8 cellular contexts compared by ENCODE assay signal in genomic region chr6:34284563-34285545, GRCh38. TPM values are rescaled to one million over a fixed set of nuclear protein-coding genes. Genes with fewer than 3 reads are reported as not detected.
DNase-seq lines count a peak whose midpoint lies in the region; ATAC-seq and TF ChIP-seq lines count a peak whose summit lies in the region.

No MANE protein-coding gene starts in this region.

- CTCF ChIA-PET in CD8-positive, alpha-beta memory T cell (lab: Charles Lee), result no interaction called here
- CTCF ChIA-PET in OCI-LY7 (lab: Charles Lee; ENCODE audit: unreplicated experiment), result no interaction called here

- no peak overlapping the region for H3K4me2 ChIP-seq in OCI-LY7 (ENCODE audit: low read length)

- intact Hi-C loops in OCI-LY7 (cut with micrococcal nuclease; ENCODE audit: unreplicated experiment), result no loop called here

- H3K9me3 ChIP-seq in CD8-positive, alpha-beta memory T cell (ENCODE audit: low read length), result no peaks in the 10 kb centered on the region
- H3K9me3 ChIP-seq in OCI-LY7 (ENCODE audit: low read length), result no peaks in the 10 kb centered on the region

- peak overlapping the region in 1 of 7 donors; percentile 6 for H3K4me3 Mint-ChIP-seq in CD8-positive, alpha-beta memory T cell

- peak overlapping the region; percentile 16 for H3K27ac ChIP-seq in CD8-positive, alpha-beta memory T cell (ENCODE audit: low read depth, low read length)
- no peak overlapping the region for H3K27ac ChIP-seq in OCI-LY7 (ENCODE audit: low read depth, low read length, poor library complexity, severe bottlenecking)

- POLR2A ChIA-PET in CD8-positive, alpha-beta memory T cell (lab: Charles Lee), result no interaction called here
- POLR2A ChIA-PET in OCI-LY7 (lab: Charles Lee), result interaction anchor here (0.6 to 0.7 kb wide), 2 partner anchors 8 to 36 kb away, joined by 3 read pairs; no protein-coding TSS in a partner anchor

- H3K27me3 ChIP-seq in CD8-positive, alpha-beta memory T cell (ENCODE audit: insufficient read depth, low read length, poor library complexity, severe bottlenecking), result no peaks in the 10 kb centered on the region

- no peaks in the 10 kb centered on the region for H3K36me3 ChIP-seq in CD8-positive, alpha-beta memory T cell (ENCODE audit: insufficient read depth, low read length)
- peaks cover 72% of the 10 kb centered on the region for H3K36me3 ChIP-seq in OCI-LY7 (ENCODE audit: insufficient read depth, low read length)

- no peaks in the 10 kb centered on the region for H3K79me2 ChIP-seq in OCI-LY7 (ENCODE audit: insufficient read depth, low read depth, low read length)

- peaks cover 0 to 58% (median 10%) of the 10 kb centered on the region in 3 donors for H3K36me3 Mint-ChIP-seq in CD8-positive, alpha-beta memory T cell

- H3K4me1 Mint-ChIP-seq in CD8-positive, alpha-beta memory T cell, result peaks cover 10 to 16% (median 14%) of the 10 kb centered on the region in 3 donors

- no peaks in the 10 kb centered on the region for H3K9me2 ChIP-seq in OCI-LY7 (ENCODE audit: insufficient read depth, low read length)

- no peaks in the 10 kb centered on the region for H3K9me3 Mint-ChIP-seq in CD8-positive, alpha-beta memory T cell

- no peak for ATAC-seq in GM18519 (IDR thresholded peaks at IDR 0.05; ENCODE audit: low FRiP score, unreplicated experiment)

- DNase-seq in CD8-positive, alpha-beta memory T cell, result no peak
- DNase-seq in OCI-LY7 (ENCODE audit: low spot score) (peak; percentile 8), fibroblast of peridontal ligament (ENCODE audit: extremely low read depth) (peak; percentile 90), non-pigmented ciliary epithelial cell (ENCODE audit: low read depth) (peak; percentile 41), GM10266 (ENCODE audit: extremely low spot score) (no peak), activated gamma-delta T cell treated with Interleukin-2 at 50 U/mL for 16 hours (no peak), SHP77 treated with DMSO at 0.1 percent for 48 hours (lab: John Stamatoyannopoulos, UW) (no peak)

- no peak for TF ChIP-seq CTCF in OCI-LY7 (conservative IDR thresholded peaks at IDR 0.05; ENCODE audit: low read length)
- TF ChIP-seq CTCF in GM10266 (IDR thresholded peaks at IDR 0.05; ENCODE audit: control insufficient read depth, insufficient read depth, low read depth, missing control alignments), result no peak

- H3K27me3 Mint-ChIP-seq in CD8-positive, alpha-beta memory T cell, result no peaks in the 10 kb centered on the region

- no peak overlapping the region for H3K4me3 ChIP-seq in CD8-positive, alpha-beta memory T cell (ENCODE audit: low read length)
- H3K4me3 ChIP-seq in OCI-LY7 (ENCODE audit: low read depth, low read length, poor library complexity, severe bottlenecking), result no peak overlapping the region

- no peaks in the 10 kb centered on the region for H3K4me1 ChIP-seq in CD8-positive, alpha-beta memory T cell (ENCODE audit: insufficient read depth, low read length)
- peaks cover 8% of the 10 kb centered on the region for H3K4me1 ChIP-seq in OCI-LY7 (ENCODE audit: insufficient read depth, low read length, poor library complexity, severe bottlenecking)

- no peak overlapping the region for H2AFZ ChIP-seq in OCI-LY7 (ENCODE audit: low read length)

- H3K27ac Mint-ChIP-seq in CD8-positive, alpha-beta memory T cell, result peak overlapping the region in 3 of 8 donors; percentile 7 to 72 (median 37)

- BruUV-seq in OCI-LY7 (replicated peaks; lab: Mats Ljungman, UMichigan), result no TSS peak

- H4K20me1 ChIP-seq in OCI-LY7 (ENCODE audit: insufficient read depth, low read length), result no peaks in the 10 kb centered on the region

RNA-seq across cellular contexts. Expression of gene SMIM29, which starts 36.0 kb away (rescaled TPM):
- 10 to 100 TPM; 23.0 to 26.0 TPM for total RNA-seq in CD8-positive, alpha-beta memory T cell
- 62.5 TPM for polyA plus RNA-seq in CD8-positive, alpha-beta memory T cell
- total RNA-seq in OCI-LY7 (2014; rRNA removed; shearing (Covaris generic)), result 14.1 and 17.3 TPM in 2 replicates
- total RNA-seq in OCI-LY7 (2022), result 21.3 and 21.5 TPM in 2 replicates

RNA-seq across cellular contexts. Expression of gene HMGA1, which starts 48.2 kb away (rescaled TPM):
- total RNA-seq in CD8-positive, alpha-beta memory T cell, result 100 to 1,000 TPM; 490 to 506 TPM
- 33.1 TPM for polyA plus RNA-seq in CD8-positive, alpha-beta memory T cell
- 435 and 463 TPM in 2 replicates for total RNA-seq in OCI-LY7 (2014; rRNA removed; shearing (Covaris generic))
- 736 and 764 TPM in 2 replicates for total RNA-seq in OCI-LY7 (2022)

Comparison
In these comparisons a context has a peak if more than half of its experiments do, and no peak if none do; other contexts are left out.
1. DNase-seq: peak in OCI-LY7 (single experiment), fibroblast of peridontal ligament (single experiment) and non-pigmented ciliary epithelial cell (single experiment); none in CD8-positive, alpha-beta memory T cell (0 of 5), GM10266 (single experiment), activated gamma-delta T cell treated with Interleukin-2 at 50 U/mL for 16 hours (single experiment) and SHP77 treated with DMSO at 0.1 percent for 48 hours (single experiment).